In genomic region chr4:164197556-164197955, GRCh38 we compare ENCODE assay signal across 9 cellular contexts.
"Had no signal": no experiment of that assay in that cellular context is flagged by ENCODE, and none has a peak within 500 bp of the region (broad histone marks: within the 10 kb centered on the region; RNA-seq: fewer than 3 reads in every experiment).

No MANE protein-coding gene starts in this region.

- H3K4me1 ChIP-seq: HAP-1 had no signal

- H3K9me3 Mint-ChIP-seq: GM23338, H9 had no signal

- H3K4me3 Mint-ChIP-seq: GM23338, H9, HFFc6 had no signal

- H3K9me3 ChIP-seq: HAP-1 had no signal

- H3K4me3 ChIP-seq: GM23248, GM23338, HAP-1 had no signal

- H3K27ac Mint-ChIP-seq: GM23338, H9, HFFc6 had no signal

- H3K4me1 Mint-ChIP-seq: GM23338, H9 had no signal

- H3K36me3 ChIP-seq: HAP-1 had no signal

- ATAC-seq: GM23338, HCT116 had no signal

- DNase-seq: GM23248, GOT3, H7, H9, HCEC 1CT, HFFc6 had no signal

- H3K27ac ChIP-seq: GM23248 had no signal
